ENCODE assay signal across 8 cellular contexts in genomic region chr17:8221663-8222379, GRCh38. TPM values are rescaled to one million over a fixed set of nuclear protein-coding genes. Genes with fewer than 3 reads are reported as not detected.
DNase-seq lines count a peak whose midpoint lies in the region; ATAC-seq and TF ChIP-seq lines count a peak whose summit lies in the region.

No MANE protein-coding gene starts in this region.

- peak overlapping the region; percentile 89 for H3K4me3 ChIP-seq in AG10803 (ENCODE audit: low read length)
- peak overlapping the region; percentile 69 for H3K4me3 ChIP-seq in lower leg skin (ENCODE audit: low read depth, poor library complexity, severe bottlenecking)

- intact Hi-C loops in lower leg skin (cut with DNase I; ENCODE audit: low total_unique reads): no loop called here

- ATAC-seq in HG03342 (IDR thresholded peaks at IDR 0.05; ENCODE audit: unreplicated experiment): peak; percentile 42

- DNase-seq in AG10803 (ENCODE audit: low read depth) (peak; percentile 88), NCI-H526 treated with DMSO at 0.1 percent for 48 hours (lab: John Stamatoyannopoulos, UW) (peak; percentile 76), dermis blood vessel endothelial cell (peak; percentile 92), lower leg skin (ENCODE audit: low spot score in 2 of 2) (peak; percentile 95 to 97)
- DNase-seq in activated CD4-positive, alpha-beta T cell treated with anti-CD3 and anti-CD28 coated beads, Interleukin-2, amount 50 U/mL, for 4 hours: peak; percentile 86 to 87
- peak; percentile 84 for DNase-seq in stimulated activated CD4-positive, alpha-beta T cell treated with anti-CD3 and anti-CD28 coated beads, Interleukin-4, amount 100 ng/mL, for 4 hours

- no peak for TF ChIP-seq CTCF in AG10803 (conservative IDR thresholded peaks at IDR 0.05; ENCODE audit: low read length)
- peak in 1 of 3 donors; percentile 15 for TF ChIP-seq CTCF in lower leg skin (IDR thresholded peaks at IDR 0.05)

- in situ Hi-C loops in GM18951 (cut with MboI; ENCODE audit: low sequenced_read_pairs, unreplicated experiment): no loop called here

- TF ChIP-seq POLR2A in GM18951 (IDR thresholded peaks at IDR 0.05; ENCODE audit: extremely low read depth, insufficient read depth, insufficient read length) (peak; percentile 20), lower leg skin (IDR thresholded peaks at IDR 0.05) (no peak)

- 0% methylated on average over 40 of the region's 40 CpGs for WGBS in lower leg skin, 2 donors

RNA-seq across cellular contexts. Expression of gene AURKB, which starts 11.4 kb away (rescaled TPM):
- total RNA-seq in dermis blood vessel endothelial cell (15.3 and 58.0 TPM in 2 replicates), lower leg skin (10 to 100 TPM in 2 of 4 donors, 1 to 10 TPM in 2; 3.2 to 12.9 (median 8.6) TPM)

RNA-seq across cellular contexts. Expression of gene CTC1, which starts 26.0 kb away (rescaled TPM):
- total RNA-seq in dermis blood vessel endothelial cell (8.2 and 9.0 TPM in 2 replicates), lower leg skin (10 to 100 TPM; 11.2 to 32.0 (median 15.9) TPM)

RNA-seq across cellular contexts. Expression of gene PFAS, which starts 27.3 kb away (rescaled TPM):
- total RNA-seq in dermis blood vessel endothelial cell: 21.8 and 42.3 TPM in 2 replicates
- 10 to 100 TPM in 3 of 4 donors, 1 to 10 TPM in 1; 6.2 to 19.0 (median 15.7) TPM for total RNA-seq in lower leg skin

RNA-seq across cellular contexts. Expression of gene BORCS6, which starts 31.8 kb away (rescaled TPM):
- total RNA-seq in dermis blood vessel endothelial cell: 16.6 and 18.9 TPM in 2 replicates
- total RNA-seq in lower leg skin: 10 to 100 TPM; 22.0 to 26.6 (median 25.0) TPM

RNA-seq across cellular contexts. Expression of gene TMEM107, which starts 45.6 kb away (rescaled TPM):
- total RNA-seq in dermis blood vessel endothelial cell: 13.0 and 17.5 TPM in 2 replicates
- 10 to 100 TPM; 15.9 to 21.0 (median 17.6) TPM for total RNA-seq in lower leg skin

Comparison
In these comparisons a context has a peak if more than half of its experiments do, and no peak if none do; other contexts are left out.
1. Peak in every context shown above with its lines: DNase-seq, ATAC-seq and H3K4me3 ChIP-seq.